8 cellular contexts compared by ENCODE assay signal in the genomic region with DNA sequence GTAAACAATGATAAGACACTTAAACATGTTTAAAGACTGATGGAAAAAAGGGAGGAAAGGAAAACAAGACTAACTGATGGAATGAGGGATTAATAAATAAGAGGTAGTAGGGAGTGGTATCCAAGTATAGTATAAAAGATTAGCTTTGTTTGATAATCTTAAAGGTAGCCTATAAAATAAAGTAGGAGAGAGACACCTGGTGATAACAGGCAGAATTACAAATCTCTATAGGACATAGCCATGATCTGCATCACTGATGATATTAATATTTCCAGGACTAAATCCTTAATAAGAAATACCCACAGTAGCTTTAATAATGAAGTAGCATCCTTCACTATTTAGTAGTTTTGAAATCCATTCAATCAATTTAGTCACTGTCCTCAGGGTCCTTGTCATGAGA. TPM values are rescaled to one million over a fixed set of nuclear protein-coding genes. Genes with fewer than 3 reads are reported as not detected.
DNase-seq lines count a peak whose midpoint lies in the region; ATAC-seq and TF ChIP-seq lines count a peak whose summit lies in the region.

No MANE protein-coding gene starts in this region.

- no peak overlapping the region for H3K4me2 ChIP-seq in hepatocyte

- TF ChIP-seq RAD21 in Ishikawa (IDR thresholded peaks at IDR 0.05; ENCODE audit: low read depth), result peak; percentile 63

- peak; percentile 61 for ATAC-seq in activated T-helper 17 cell treated with anti-CD3 and anti-CD28 coated beads, Interleukin-2, amount 50 U/mL, for 72 hours (replicated peaks)

- H3K27ac Mint-ChIP-seq in activated T-helper 17 cell treated with anti-CD3 and anti-CD28 coated beads, Interleukin-2, amount 50 U/mL, for 72 hours, result no peak overlapping the region
- peak overlapping the region; percentile 42 for H3K27ac Mint-ChIP-seq in type B pancreatic cell
- no peak overlapping the region for H3K27ac Mint-ChIP-seq in activated naive CD8-positive, alpha-beta T cell treated with anti-CD3 and anti-CD28 coated beads for 36 hours

- DNase-seq in DMS 273 (lab: John Stamatoyannopoulos, UW; ENCODE audit: unreplicated experiment) (peak; percentile 49), hepatocyte (ENCODE audit: low spot score) (peak; percentile 38), type B pancreatic cell (ENCODE audit: extremely low spot score, unreplicated experiment) (no peak), MG63 (no peak)
- no peak for DNase-seq in activated CD4-positive, alpha-beta T cell treated with anti-CD3 and anti-CD28 coated beads, Interleukin-2, amount 50 U/mL, for 1 hour
- no peak for DNase-seq in activated naive CD8-positive, alpha-beta T cell treated with anti-CD3 and anti-CD28 coated beads for 36 hours

- no peak overlapping the region for H3K4me3 ChIP-seq in hepatocyte
- no peak overlapping the region for H3K4me3 ChIP-seq in MG63

- H3K4me3 Mint-ChIP-seq in activated T-helper 17 cell treated with anti-CD3 and anti-CD28 coated beads, Interleukin-2, amount 50 U/mL, for 72 hours, result no peak overlapping the region
- no peak overlapping the region for H3K4me3 Mint-ChIP-seq in type B pancreatic cell
- no peak overlapping the region for H3K4me3 Mint-ChIP-seq in activated naive CD8-positive, alpha-beta T cell treated with anti-CD3 and anti-CD28 coated beads for 36 hours

- TF ChIP-seq CTCF in hepatocyte (IDR thresholded peaks at IDR 0.05; ENCODE audit: poor library complexity) (peak; percentile 73), type B pancreatic cell (conservative IDR thresholded peaks at IDR 0.05) (peak; percentile 65)

- no peak overlapping the region for H2AFZ ChIP-seq in hepatocyte

- H3K36me3 Mint-ChIP-seq in activated T-helper 17 cell treated with anti-CD3 and anti-CD28 coated beads, Interleukin-2, amount 50 U/mL, for 72 hours (ENCODE audit: low read depth), result peaks cover 28% of the 10 kb centered on the region
- peaks cover 17% of the 10 kb centered on the region for H3K36me3 Mint-ChIP-seq in type B pancreatic cell
- peaks cover 48% of the 10 kb centered on the region for H3K36me3 Mint-ChIP-seq in activated naive CD8-positive, alpha-beta T cell treated with anti-CD3 and anti-CD28 coated beads for 36 hours

- peaks cover 16% of the 10 kb centered on the region for H3K4me1 Mint-ChIP-seq in activated T-helper 17 cell treated with anti-CD3 and anti-CD28 coated beads, Interleukin-2, amount 50 U/mL, for 72 hours
- no peaks in the 10 kb centered on the region for H3K4me1 Mint-ChIP-seq in type B pancreatic cell (ENCODE audit: unreplicated experiment)
- H3K4me1 Mint-ChIP-seq in activated naive CD8-positive, alpha-beta T cell treated with anti-CD3 and anti-CD28 coated beads for 36 hours, result peaks cover 5% of the 10 kb centered on the region

- H3K27me3 ChIP-seq in hepatocyte, result no peaks in the 10 kb centered on the region
- H3K27me3 ChIP-seq in MG63, result no peaks in the 10 kb centered on the region

- no peaks in the 10 kb centered on the region for H3K9me2 ChIP-seq in hepatocyte (replicated peaks; ENCODE audit: insufficient read depth)

- H3K9me3 ChIP-seq in hepatocyte (ENCODE audit: low read depth) (no peaks in the 10 kb centered on the region), MG63 (no peaks in the 10 kb centered on the region)

- H3K4me1 ChIP-seq in hepatocyte (ENCODE audit: insufficient read depth), result no peaks in the 10 kb centered on the region

- H3K79me2 ChIP-seq in hepatocyte, result no peaks in the 10 kb centered on the region

- TF ChIP-seq EP300 in Ishikawa (IDR thresholded peaks at IDR 0.05; ENCODE audit: borderline replicate concordance), result no peak

- H3K27ac ChIP-seq in hepatocyte, result no peak overlapping the region

- H3K27me3 Mint-ChIP-seq in activated T-helper 17 cell treated with anti-CD3 and anti-CD28 coated beads, Interleukin-2, amount 50 U/mL, for 72 hours, result no peaks in the 10 kb centered on the region
- no peaks in the 10 kb centered on the region for H3K27me3 Mint-ChIP-seq in type B pancreatic cell
- no peaks in the 10 kb centered on the region for H3K27me3 Mint-ChIP-seq in activated naive CD8-positive, alpha-beta T cell treated with anti-CD3 and anti-CD28 coated beads for 36 hours

- no peaks in the 10 kb centered on the region for H3K9me3 Mint-ChIP-seq in activated T-helper 17 cell treated with anti-CD3 and anti-CD28 coated beads, Interleukin-2, amount 50 U/mL, for 72 hours
- no peaks in the 10 kb centered on the region for H3K9me3 Mint-ChIP-seq in type B pancreatic cell
- H3K9me3 Mint-ChIP-seq in activated naive CD8-positive, alpha-beta T cell treated with anti-CD3 and anti-CD28 coated beads for 36 hours, result no peaks in the 10 kb centered on the region

- no peaks in the 10 kb centered on the region for H3K36me3 ChIP-seq in hepatocyte (replicated peaks; ENCODE audit: insufficient read depth, low read depth)
- peaks cover 11% of the 10 kb centered on the region for H3K36me3 ChIP-seq in MG63

- H4K20me1 ChIP-seq in hepatocyte (ENCODE audit: insufficient read depth, poor library complexity, severe bottlenecking), result no peaks in the 10 kb centered on the region

TF ChIP-seq in Ishikawa, 13 proteins besides CTCF, POLR2A, EP300 and RAD21:
- no peak for TF ChIP-seq FOXM1 (IDR thresholded peaks at IDR 0.05; ENCODE audit: borderline replicate concordance, low read depth)
- TF ChIP-seq NFIC (IDR thresholded peaks at IDR 0.05), result no peak
- TF ChIP-seq TEAD4 (IDR thresholded peaks at IDR 0.05), result no peak
- TF ChIP-seq, protein P1, sequence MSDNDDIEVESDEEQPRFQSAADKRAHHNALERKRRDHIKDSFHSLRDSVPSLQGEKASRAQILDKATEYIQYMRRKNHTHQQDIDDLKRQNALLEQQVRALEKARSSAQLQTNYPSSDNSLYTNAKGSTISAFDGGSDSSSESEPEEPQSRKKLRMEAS (IDR thresholded peaks at IDR 0.05), result no peak
- TF ChIP-seq CEBPB (IDR thresholded peaks at IDR 0.05), result no peak
- TF ChIP-seq TCF12 (IDR thresholded peaks at IDR 0.05; ENCODE audit: low read depth), result no peak
- no peak for TF ChIP-seq ZBTB7A (IDR thresholded peaks at IDR 0.05; ENCODE audit: low read depth)
- no peak for TF ChIP-seq EGR1 (IDR thresholded peaks at IDR 0.05)
- TF ChIP-seq TAF1 (IDR thresholded peaks at IDR 0.05; ENCODE audit: low read depth), result no peak
- TF ChIP-seq USF1 (IDR thresholded peaks at IDR 0.05), result no peak
- TF ChIP-seq REST (IDR thresholded peaks at IDR 0.05; ENCODE audit: low read depth), result no peak
- TF ChIP-seq YY1 (IDR thresholded peaks at IDR 0.05; ENCODE audit: low read depth), result no peak
- TF ChIP-seq CREB1 (IDR thresholded peaks at IDR 0.05; ENCODE audit: low read depth), result no peak

RNA-seq across cellular contexts. Expression of gene DLGAP5, which starts 30.4 kb away (rescaled TPM):
- total RNA-seq in activated T-helper 17 cell treated with anti-CD3 and anti-CD28 coated beads, Interleukin-2, amount 50 U/mL, for 72 hours, result 100 to 1,000 TPM in 1 of 2 donors, 10 to 100 TPM in 1; 93.8 to 102 TPM
- total RNA-seq in hepatocyte, result 10.0 and 10.8 TPM in 2 replicates
- polyA plus RNA-seq in hepatocyte, result 4.1 and 7.7 TPM in 2 replicates
- total RNA-seq in type B pancreatic cell (ENCODE audit: low replicate concordance), result 18.8 and 58.8 TPM in 2 replicates
- total RNA-seq in activated naive CD8-positive, alpha-beta T cell treated with anti-CD3 and anti-CD28 coated beads for 36 hours, result 10 to 100 TPM; 68.0 to 69.2 TPM
- total RNA-seq in MG63 (2014; rRNA removed; shearing (Covaris generic); ENCODE audit: low replicate concordance), result 27.6 and 41.4 TPM in 2 replicates

RNA-seq across cellular contexts. Expression of gene LGALS3, which starts 31.9 kb away (rescaled TPM):
- total RNA-seq in activated T-helper 17 cell treated with anti-CD3 and anti-CD28 coated beads, Interleukin-2, amount 50 U/mL, for 72 hours, result 100 to 1,000 TPM in 1 of 2 donors, 10 to 100 TPM in 1; 63.4 to 258 TPM
- total RNA-seq in hepatocyte, result 461 and 534 TPM in 2 replicates
- polyA plus RNA-seq in hepatocyte, result 690 and 766 TPM in 2 replicates
- 120 and 497 TPM in 2 replicates for total RNA-seq in type B pancreatic cell (ENCODE audit: low replicate concordance)
- 1 to 10 TPM; 2.8 to 3.1 TPM for total RNA-seq in activated naive CD8-positive, alpha-beta T cell treated with anti-CD3 and anti-CD28 coated beads for 36 hours
- total RNA-seq in MG63 (2014; rRNA removed; shearing (Covaris generic); ENCODE audit: low replicate concordance), result 90.5 and 117 TPM in 2 replicates

Comparison
In these comparisons a context has a peak if more than half of its experiments do, and no peak if none do; other contexts are left out.
1. DNase-seq: peak in DMS 273 (single experiment) and hepatocyte (single experiment); none in type B pancreatic cell (single experiment), activated CD4-positive, alpha-beta T cell treated with anti-CD3 and anti-CD28 coated beads, Interleukin-2, amount 50 U/mL, for 1 hour (single experiment), activated naive CD8-positive, alpha-beta T cell treated with anti-CD3 and anti-CD28 coated beads for 36 hours (single experiment) and MG63 (single experiment).
2. RNA of gene LGALS3, which starts 31.9 kb away (total RNA-seq): 461 to 534 TPM in hepatocyte, 63.4 to 258 TPM in activated T-helper 17 cell treated with anti-CD3 and anti-CD28 coated beads, Interleukin-2, amount 50 U/mL, for 72 hours, 120 to 497 TPM in type B pancreatic cell and 90.5 to 117 TPM in MG63; 2.8 to 3.1 TPM in activated naive CD8-positive, alpha-beta T cell treated with anti-CD3 and anti-CD28 coated beads for 36 hours; every median in the first group is over 10 times any median in the second.